In genomic region chr3:70981252-70981933, GRCh38 we compare ENCODE assay signal across 11 cellular contexts.
DNase-seq lines count a peak whose midpoint lies in the region; ATAC-seq and TF ChIP-seq lines count a peak whose summit lies in the region.
"Had no signal": no experiment of that assay in that cellular context is flagged by ENCODE, and none has a peak within 500 bp of the region (broad histone marks: within the 10 kb centered on the region; RNA-seq: fewer than 3 reads in every experiment).

No MANE protein-coding gene starts in this region.

- no peaks in the 10 kb centered on the region for H3K9me3 Mint-ChIP-seq in H9
- no peaks in the 10 kb centered on the region for H3K9me3 Mint-ChIP-seq in activated CD8-positive, alpha-beta T cell treated with anti-CD3 and anti-CD28 coated beads for 36 hours

- H4K5ac ChIP-seq in H9 (ENCODE audit: insufficient read length, low read depth, low read length): no peak overlapping the region

- H3K79me1 ChIP-seq in H9 (ENCODE audit: insufficient read depth, low read depth, low read length, poor library complexity, severe bottlenecking): no peaks in the 10 kb centered on the region

- H4K20me1 ChIP-seq in H9 (ENCODE audit: control insufficient read depth, insufficient read depth, insufficient read length): no peaks in the 10 kb centered on the region

- peak overlapping the region in 2 of 3 experiments; percentile 32 to 52; a peak in 3 of 7 replicates for H3K27ac Mint-ChIP-seq in H9
- H3K27ac Mint-ChIP-seq in activated CD8-positive, alpha-beta T cell treated with anti-CD3 and anti-CD28 coated beads for 36 hours: peak overlapping the region; percentile 95

- H3K4me1 Mint-ChIP-seq in H9: peaks cover 20 to 36% of the 10 kb centered on the region in 2 experiments
- H3K4me1 Mint-ChIP-seq in activated CD8-positive, alpha-beta T cell treated with anti-CD3 and anti-CD28 coated beads for 36 hours (ENCODE audit: low read depth): peaks cover 67% of the 10 kb centered on the region

- no peak overlapping the region for H3T11ph ChIP-seq in H9 (ENCODE audit: low read length)

- TF ChIP-seq CTCF in H9 (conservative IDR thresholded peaks at IDR 0.05) (no peak), right atrium auricular region (IDR thresholded peaks at IDR 0.05) (no peak), foreskin fibroblast (IDR thresholded peaks at IDR 0.05; ENCODE audit: low read depth, low read length) (no peak)
- no peak for TF ChIP-seq CTCF in activated CD8-positive, alpha-beta T cell treated with anti-CD3 and anti-CD28 coated beads for 36 hours (IDR thresholded peaks at IDR 0.05)

- H3K23me2 ChIP-seq in H9 (ENCODE audit: insufficient read length, low read depth, low read length, poor library complexity, severe bottlenecking): no peaks in the 10 kb centered on the region

- no peak for ATAC-seq in activated CD8-positive, alpha-beta T cell treated with anti-CD3 and anti-CD28 coated beads for 36 hours
- ATAC-seq in GM18519 (IDR thresholded peaks at IDR 0.05; ENCODE audit: low FRiP score, unreplicated experiment): no peak
- ATAC-seq: K562 had no signal

- H3K36me3 ChIP-seq in right atrium auricular region (peaks cover 40% of the 10 kb centered on the region), skeletal muscle tissue (ENCODE audit: control insufficient read depth in 3 of 3, insufficient read depth in 3 of 3, low read length in 3 of 3) (peaks cover 12 to 32% (median 28%) of the 10 kb centered on the region in 3 donors)

- H3K27me3 Mint-ChIP-seq in H9 (ENCODE audit: low read depth): no peaks in the 10 kb centered on the region
- no peaks in the 10 kb centered on the region for H3K27me3 Mint-ChIP-seq in activated CD8-positive, alpha-beta T cell treated with anti-CD3 and anti-CD28 coated beads for 36 hours

- intact Hi-C loops in activated CD8-positive, alpha-beta T cell treated with anti-CD3 and anti-CD28 coated beads for 36 hours (cut with micrococcal nuclease): no loop called here

- H3K4me1 ChIP-seq in H9 (ENCODE audit: insufficient read depth, low read length) (no peaks in the 10 kb centered on the region; the same call in 1 of the 2 replicates), right atrium auricular region (peaks cover 0 to 52% of the 10 kb centered on the region in 2 donors), skeletal muscle tissue (ENCODE audit: control insufficient read depth in 3 of 3, insufficient read depth in 3 of 3, low read length in 3 of 3) (peaks cover 14 to 15% (median 14%) of the 10 kb centered on the region in 3 donors)

- H2BK15ac ChIP-seq in H9 (ENCODE audit: low read depth, low read length): no peak overlapping the region

- no peaks in the 10 kb centered on the region for H3K79me2 ChIP-seq in H9 (ENCODE audit: insufficient read depth, low read length)

- H3K27me3 ChIP-seq in H9 (ENCODE audit: insufficient read depth, low read length) (no peaks in the 10 kb centered on the region), right atrium auricular region (no peaks in the 10 kb centered on the region), skeletal muscle tissue (ENCODE audit: control insufficient read depth in 3 of 3, insufficient read depth in 3 of 3, low read length in 3 of 3) (no peaks in the 10 kb centered on the region)

- CTCF ChIA-PET in activated CD8-positive, alpha-beta T cell treated with anti-CD3 and anti-CD28 coated beads for 36 hours (lab: Charles Lee): interaction anchor here (1.0 to 1.6 kb wide), 2 partner anchors 244 to 605 kb away, joined by 3 read pairs; no protein-coding TSS in a partner anchor

- no peak overlapping the region for H3K4ac ChIP-seq in H9 (ENCODE audit: low read depth, low read length)

- H3K36me3 Mint-ChIP-seq in H9 (ENCODE audit: insufficient read depth in 1 of 3, low read depth in 3 of 3): peaks cover 11 to 35% (median 13%) of the 10 kb centered on the region in 3 experiments; a peak in 6 of 7 replicates
- H3K36me3 Mint-ChIP-seq in activated CD8-positive, alpha-beta T cell treated with anti-CD3 and anti-CD28 coated beads for 36 hours (ENCODE audit: low read depth): peaks cover 75% of the 10 kb centered on the region

- H3K14ac ChIP-seq in H9 (ENCODE audit: insufficient read depth, low read length): no peak overlapping the region

- H2AK5ac ChIP-seq in H9 (ENCODE audit: insufficient read length, low read length): no peak overlapping the region

- H2BK12ac ChIP-seq in H9 (ENCODE audit: insufficient read length, low read depth, low read length): no peak overlapping the region

- H3K18ac ChIP-seq in H9 (ENCODE audit: insufficient read length, low read depth, low read length): no peak overlapping the region

- H4K91ac ChIP-seq in H9 (ENCODE audit: insufficient read length, low read depth, low read length): no peak overlapping the region

- H3K9me3 ChIP-seq in H9 (ENCODE audit: control insufficient read depth, low read depth, low read length): no peaks in the 10 kb centered on the region
- no peaks in the 10 kb centered on the region for H3K9me3 ChIP-seq in right atrium auricular region
- H3K9me3 ChIP-seq in skeletal muscle tissue (ENCODE audit: control insufficient read depth in 3 of 3, low read length in 3 of 3): no peaks in the 10 kb centered on the region

- H4K8ac ChIP-seq in H9 (replicated peaks; ENCODE audit: insufficient read length, low read depth, low read length): no peak overlapping the region

- H3K4me3 ChIP-seq in right atrium auricular region (no peak overlapping the region), skeletal muscle tissue (ENCODE audit: low read length in 3 of 3) (no peak overlapping the region), foreskin fibroblast (ENCODE audit: low read depth in 1 of 2, low read length in 2 of 2) (no peak overlapping the region)
- H3K4me3 ChIP-seq: K562 had no signal

- no peak overlapping the region for H3K27ac ChIP-seq in H9 (ENCODE audit: insufficient read length, low read depth, low read length)
- peak overlapping the region; percentile 74 to 76 for H3K27ac ChIP-seq in right atrium auricular region
- H3K27ac ChIP-seq in skeletal muscle tissue (ENCODE audit: low read depth, low read length): peak overlapping the region; percentile 83

- no peak overlapping the region for H3K4me2 ChIP-seq in H9 (ENCODE audit: insufficient read depth, insufficient read length, low read length)

- H2AFZ ChIP-seq in H9 (ENCODE audit: low read length): no peak overlapping the region

- POLR2A ChIA-PET in activated CD8-positive, alpha-beta T cell treated with anti-CD3 and anti-CD28 coated beads for 36 hours (lab: Charles Lee): interaction anchor here (1.5 kb wide), 1 partner anchor 83 kb away, joined by 3 read pairs; no protein-coding TSS in a partner anchor

- DNase-seq in H9: no peak
- no peak for DNase-seq in activated CD8-positive, alpha-beta T cell treated with anti-CD3 and anti-CD28 coated beads for 36 hours
- DNase-seq in right atrium auricular region (ENCODE audit: low spot score): no peak
- DNase-seq in MV-4-11 (lab: John Stamatoyannopoulos, UW): no peak
- no peak for DNase-seq in NCI-H128 (lab: John Stamatoyannopoulos, UW; ENCODE audit: unreplicated experiment)
- DNase-seq in foreskin fibroblast: no peak
- DNase-seq: stimulated activated CD4-positive, alpha-beta T cell treated with anti-CD3 and anti-CD28 coated beads, Interleukin-2, amount 100 ng/mL, for 48 hours; SW 1271 had no signal

- no peak overlapping the region for H2BK120ac ChIP-seq in H9 (ENCODE audit: low read depth, low read length, poor library complexity, severe bottlenecking)

- no peak overlapping the region for H3K23ac ChIP-seq in H9 (ENCODE audit: insufficient read length, low read depth, low read length)

- H3K9ac ChIP-seq in H9 (ENCODE audit: extremely low read depth, insufficient read length, low read length): no peak overlapping the region
- H3K9ac ChIP-seq in skeletal muscle tissue (ENCODE audit: low read depth in 1 of 3, low read length in 3 of 3): no peak overlapping the region

- H2BK5ac ChIP-seq in H9 (ENCODE audit: insufficient read length, low read length): no peak overlapping the region

- WGBS in H9 (ENCODE audit: extremely low coverage, insufficient read length, low lambda C conversion rate): no CpG with 5 or more reads among the region's 6 CpGs

- no peak overlapping the region for H3K56ac ChIP-seq in H9 (ENCODE audit: insufficient read length, low read depth, low read length)

- H3K4me3 Mint-ChIP-seq in H9: no peak overlapping the region
- H3K4me3 Mint-ChIP-seq in activated CD8-positive, alpha-beta T cell treated with anti-CD3 and anti-CD28 coated beads for 36 hours: peak overlapping the region; percentile 10

- no peak overlapping the region for H2BK20ac ChIP-seq in H9 (ENCODE audit: low read depth, low read length, poor library complexity, severe bottlenecking)
